In the genomic region with DNA sequence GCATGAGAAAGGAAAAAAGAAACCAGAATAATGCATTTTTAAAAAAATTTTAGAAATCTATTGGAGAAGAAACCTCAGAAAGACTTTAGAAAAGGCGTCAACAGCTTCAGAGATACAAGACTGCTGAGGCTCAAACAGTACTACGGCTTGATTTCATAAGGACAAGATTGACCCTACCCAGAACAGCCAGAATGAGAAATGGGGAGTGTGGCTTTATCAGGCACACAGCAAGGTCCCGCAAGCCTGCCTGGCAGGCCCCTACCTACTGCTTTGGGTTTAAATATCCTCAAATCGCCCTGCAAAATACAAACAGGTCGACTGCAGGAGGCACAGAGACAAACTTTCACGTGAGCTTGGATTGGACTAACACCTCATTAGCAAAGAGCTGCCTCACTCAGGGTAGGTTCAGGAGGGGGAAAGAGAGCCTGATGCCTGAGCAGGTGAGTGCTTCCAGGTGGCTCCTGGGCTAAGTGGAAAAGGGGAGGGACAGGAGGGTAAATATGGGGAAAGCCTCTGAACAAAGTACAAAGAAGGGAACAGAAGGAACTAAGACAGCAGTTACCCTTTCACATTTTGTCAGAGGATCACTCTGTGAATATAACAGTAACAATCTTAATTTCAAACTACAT, we compare ENCODE assay signal across 1 cellular context.
TF ChIP-seq lines count a peak whose summit lies in the region.

No MANE protein-coding gene starts in this region.

TF ChIP-seq in GM23338, 12 proteins besides CTCF, POLR2A, EP300 and RAD21 (continued from another document):
- TF ChIP-seq, protein P1, sequence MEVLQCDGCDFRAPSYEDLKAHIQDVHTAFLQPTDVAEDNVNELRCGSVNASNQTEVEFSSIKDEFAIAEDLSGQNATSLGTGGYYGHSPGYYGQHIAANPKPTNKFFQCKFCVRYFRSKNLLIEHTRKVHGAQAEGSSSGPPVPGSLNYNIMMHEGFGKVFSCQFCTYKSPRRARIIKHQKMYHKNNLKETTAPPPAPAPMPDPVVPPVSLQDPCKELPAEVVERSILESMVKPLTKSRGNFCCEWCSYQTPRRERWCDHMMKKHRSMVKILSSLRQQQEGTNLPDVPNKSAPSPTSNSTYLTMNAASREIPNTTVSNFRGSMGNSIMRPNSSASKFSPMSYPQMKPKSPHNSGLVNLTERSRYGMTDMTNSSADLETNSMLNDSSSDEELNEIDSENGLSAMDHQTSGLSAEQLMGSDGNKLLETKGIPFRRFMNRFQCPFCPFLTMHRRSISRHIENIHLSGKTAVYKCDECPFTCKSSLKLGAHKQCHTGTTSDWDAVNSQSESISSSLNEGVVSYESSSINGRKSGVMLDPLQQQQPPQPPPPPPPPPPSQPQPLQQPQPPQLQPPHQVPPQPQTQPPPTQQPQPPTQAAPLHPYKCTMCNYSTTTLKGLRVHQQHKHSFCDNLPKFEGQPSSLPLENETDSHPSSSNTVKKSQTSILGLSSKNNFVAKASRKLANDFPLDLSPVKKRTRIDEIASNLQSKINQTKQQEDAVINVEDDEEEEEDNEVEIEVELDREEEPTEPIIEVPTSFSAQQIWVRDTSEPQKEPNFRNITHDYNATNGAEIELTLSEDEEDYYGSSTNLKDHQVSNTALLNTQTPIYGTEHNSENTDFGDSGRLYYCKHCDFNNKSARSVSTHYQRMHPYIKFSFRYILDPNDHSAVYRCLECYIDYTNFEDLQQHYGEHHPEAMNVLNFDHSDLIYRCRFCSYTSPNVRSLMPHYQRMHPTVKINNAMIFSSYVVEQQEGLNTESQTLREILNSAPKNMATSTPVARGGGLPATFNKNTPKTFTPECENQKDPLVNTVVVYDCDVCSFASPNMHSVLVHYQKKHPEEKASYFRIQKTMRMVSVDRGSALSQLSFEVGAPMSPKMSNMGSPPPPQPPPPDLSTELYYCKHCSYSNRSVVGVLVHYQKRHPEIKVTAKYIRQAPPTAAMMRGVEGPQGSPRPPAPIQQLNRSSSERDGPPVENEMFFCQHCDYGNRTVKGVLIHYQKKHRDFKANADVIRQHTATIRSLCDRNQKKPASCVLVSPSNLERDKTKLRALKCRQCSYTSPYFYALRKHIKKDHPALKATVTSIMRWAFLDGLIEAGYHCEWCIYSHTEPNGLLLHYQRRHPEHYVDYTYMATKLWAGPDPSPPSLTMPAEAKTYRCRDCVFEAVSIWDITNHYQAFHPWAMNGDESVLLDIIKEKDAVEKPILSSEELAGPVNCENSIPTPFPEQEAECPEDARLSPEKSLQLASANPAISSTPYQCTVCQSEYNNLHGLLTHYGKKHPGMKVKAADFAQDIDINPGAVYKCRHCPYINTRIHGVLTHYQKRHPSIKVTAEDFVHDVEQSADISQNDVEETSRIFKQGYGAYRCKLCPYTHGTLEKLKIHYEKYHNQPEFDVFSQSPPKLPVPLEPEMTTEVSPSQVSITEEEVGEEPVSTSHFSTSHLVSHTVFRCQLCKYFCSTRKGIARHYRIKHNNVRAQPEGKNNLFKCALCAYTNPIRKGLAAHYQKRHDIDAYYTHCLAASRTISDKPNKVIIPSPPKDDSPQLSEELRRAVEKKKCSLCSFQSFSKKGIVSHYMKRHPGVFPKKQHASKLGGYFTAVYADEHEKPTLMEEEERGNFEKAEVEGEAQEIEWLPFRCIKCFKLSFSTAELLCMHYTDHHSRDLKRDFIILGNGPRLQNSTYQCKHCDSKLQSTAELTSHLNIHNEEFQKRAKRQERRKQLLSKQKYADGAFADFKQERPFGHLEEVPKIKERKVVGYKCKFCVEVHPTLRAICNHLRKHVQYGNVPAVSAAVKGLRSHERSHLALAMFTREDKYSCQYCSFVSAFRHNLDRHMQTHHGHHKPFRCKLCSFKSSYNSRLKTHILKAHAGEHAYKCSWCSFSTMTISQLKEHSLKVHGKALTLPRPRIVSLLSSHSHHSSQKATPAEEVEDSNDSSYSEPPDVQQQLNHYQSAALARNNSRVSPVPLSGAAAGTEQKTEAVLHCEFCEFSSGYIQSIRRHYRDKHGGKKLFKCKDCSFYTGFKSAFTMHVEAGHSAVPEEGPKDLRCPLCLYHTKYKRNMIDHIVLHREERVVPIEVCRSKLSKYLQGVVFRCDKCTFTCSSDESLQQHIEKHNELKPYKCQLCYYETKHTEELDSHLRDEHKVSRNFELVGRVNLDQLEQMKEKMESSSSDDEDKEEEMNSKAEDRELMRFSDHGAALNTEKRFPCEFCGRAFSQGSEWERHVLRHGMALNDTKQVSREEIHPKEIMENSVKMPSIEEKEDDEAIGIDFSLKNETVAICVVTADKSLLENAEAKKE (CRISPR knock-in tag; IDR thresholded peaks at IDR 0.05) = no peak
- TF ChIP-seq STAT1 (IDR thresholded peaks at IDR 0.05; ENCODE audit: unreplicated experiment) (no peak), ZNF114 (CRISPR knock-in tag; IDR thresholded peaks at IDR 0.05) (no peak), ZNF331 (CRISPR knock-in tag; IDR thresholded peaks at IDR 0.05; ENCODE audit: low read depth) (no peak), NANOG (IDR thresholded peaks at IDR 0.05; ENCODE audit: borderline replicate concordance) (no peak), EZH2 (IDR thresholded peaks at IDR 0.05; ENCODE audit: low read depth, unreplicated experiment) (no peak), EZH2phosphoT487 (IDR thresholded peaks at IDR 0.05; ENCODE audit: unreplicated experiment) (no peak)
- TF ChIP-seq, protein P2, sequence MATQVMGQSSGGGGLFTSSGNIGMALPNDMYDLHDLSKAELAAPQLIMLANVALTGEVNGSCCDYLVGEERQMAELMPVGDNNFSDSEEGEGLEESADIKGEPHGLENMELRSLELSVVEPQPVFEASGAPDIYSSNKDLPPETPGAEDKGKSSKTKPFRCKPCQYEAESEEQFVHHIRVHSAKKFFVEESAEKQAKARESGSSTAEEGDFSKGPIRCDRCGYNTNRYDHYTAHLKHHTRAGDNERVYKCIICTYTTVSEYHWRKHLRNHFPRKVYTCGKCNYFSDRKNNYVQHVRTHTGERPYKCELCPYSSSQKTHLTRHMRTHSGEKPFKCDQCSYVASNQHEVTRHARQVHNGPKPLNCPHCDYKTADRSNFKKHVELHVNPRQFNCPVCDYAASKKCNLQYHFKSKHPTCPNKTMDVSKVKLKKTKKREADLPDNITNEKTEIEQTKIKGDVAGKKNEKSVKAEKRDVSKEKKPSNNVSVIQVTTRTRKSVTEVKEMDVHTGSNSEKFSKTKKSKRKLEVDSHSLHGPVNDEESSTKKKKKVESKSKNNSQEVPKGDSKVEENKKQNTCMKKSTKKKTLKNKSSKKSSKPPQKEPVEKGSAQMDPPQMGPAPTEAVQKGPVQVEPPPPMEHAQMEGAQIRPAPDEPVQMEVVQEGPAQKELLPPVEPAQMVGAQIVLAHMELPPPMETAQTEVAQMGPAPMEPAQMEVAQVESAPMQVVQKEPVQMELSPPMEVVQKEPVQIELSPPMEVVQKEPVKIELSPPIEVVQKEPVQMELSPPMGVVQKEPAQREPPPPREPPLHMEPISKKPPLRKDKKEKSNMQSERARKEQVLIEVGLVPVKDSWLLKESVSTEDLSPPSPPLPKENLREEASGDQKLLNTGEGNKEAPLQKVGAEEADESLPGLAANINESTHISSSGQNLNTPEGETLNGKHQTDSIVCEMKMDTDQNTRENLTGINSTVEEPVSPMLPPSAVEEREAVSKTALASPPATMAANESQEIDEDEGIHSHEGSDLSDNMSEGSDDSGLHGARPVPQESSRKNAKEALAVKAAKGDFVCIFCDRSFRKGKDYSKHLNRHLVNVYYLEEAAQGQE (IDR thresholded peaks at IDR 0.05; ENCODE audit: unreplicated experiment) = no peak
TF ChIP-seq in GM23338: peak in this region for 0.
